Comparison of ENCODE assay signal across 11 cellular contexts in genomic region chr3:52028572-52028971, GRCh38. TPM values are rescaled to one million over a fixed set of nuclear protein-coding genes. Genes with fewer than 3 reads are reported as not detected.
DNase-seq lines count a peak whose midpoint lies in the region; ATAC-seq and TF ChIP-seq lines count a peak whose summit lies in the region.
"Had no signal": no experiment of that assay in that cellular context is flagged by ENCODE, and none has a peak within 500 bp of the region (broad histone marks: within the 10 kb centered on the region; RNA-seq: fewer than 3 reads in every experiment).

No MANE protein-coding gene starts in this region.

- CTCF ChIA-PET in HEK293 (lab: Yijun Ruan, JAX), result interaction anchor here (0.6 kb wide), 2 partner anchors 54 to 90 kb away, joined by 3 to 4 read pairs; no protein-coding TSS in a partner anchor

- no peak overlapping the region for H3K4me3 ChIP-seq in HEK293 (ENCODE audit: low read depth, low read length)
- H3K4me3 ChIP-seq: GM12878 had no signal

- H3K4me3 Mint-ChIP-seq in activated T-helper 1 cell treated with anti-CD3 and anti-CD28 coated beads, Interleukin-12 subunit alpha, Interleukin-12 subunit beta, Interleukin-2, Interleukin-4 antibody, amounts not matched to agents 30 ng/mL and 10 ng/mL and 1 ng/mL, durations not matched to agents 14 hours and 24 hours and 36 hours, result no peak overlapping the region
- H3K4me3 Mint-ChIP-seq: nephron had no signal

- no peak for ATAC-seq in HG02938 (IDR thresholded peaks at IDR 0.05; ENCODE audit: unreplicated experiment)
- ATAC-seq in HG02885 (IDR thresholded peaks at IDR 0.05; ENCODE audit: poor library complexity, unreplicated experiment), result no peak
- ATAC-seq in HG03139 (IDR thresholded peaks at IDR 0.05; ENCODE audit: unreplicated experiment), result no peak
- ATAC-seq: GM12878 had no signal

- TF ChIP-seq CTCF in HEK293 (tag by site-specific recombination; IDR thresholded peaks at IDR 0.05), result no peak

- intact Hi-C loops in activated T-helper 1 cell treated with anti-CD3 and anti-CD28 coated beads, Interleukin-12 subunit alpha, Interleukin-12 subunit beta, Interleukin-2, Interleukin-4 antibody, amounts not matched to agents 30 ng/mL and 10 ng/mL and 1 ng/mL, durations not matched to agents 14 hours and 24 hours and 36 hours (cut with micrococcal nuclease), result no loop called here

- H3K36me3 Mint-ChIP-seq in activated T-helper 1 cell treated with anti-CD3 and anti-CD28 coated beads, Interleukin-12 subunit alpha, Interleukin-12 subunit beta, Interleukin-2, Interleukin-4 antibody, amounts not matched to agents 30 ng/mL and 10 ng/mL and 1 ng/mL, durations not matched to agents 14 hours and 24 hours and 36 hours (ENCODE audit: low read depth), result no peaks in the 10 kb centered on the region

- H3K36me3 ChIP-seq in HEK293 (ENCODE audit: control insufficient read depth in 2 of 2, insufficient read depth in 1 of 2, low read length in 2 of 2), result no peaks in the 10 kb centered on the region

- no peak overlapping the region for H3K27ac Mint-ChIP-seq in activated T-helper 1 cell treated with anti-CD3 and anti-CD28 coated beads, Interleukin-12 subunit alpha, Interleukin-12 subunit beta, Interleukin-2, Interleukin-4 antibody, amounts not matched to agents 30 ng/mL and 10 ng/mL and 1 ng/mL, durations not matched to agents 14 hours and 24 hours and 36 hours
- H3K27ac Mint-ChIP-seq: nephron had no signal

- no peaks in the 10 kb centered on the region for H3K27me3 ChIP-seq in layer of hippocampus (ENCODE audit: control insufficient read depth, insufficient read depth, low read length)

- peaks cover 5% of the 10 kb centered on the region for H3K27me3 Mint-ChIP-seq in activated T-helper 1 cell treated with anti-CD3 and anti-CD28 coated beads, Interleukin-12 subunit alpha, Interleukin-12 subunit beta, Interleukin-2, Interleukin-4 antibody, amounts not matched to agents 30 ng/mL and 10 ng/mL and 1 ng/mL, durations not matched to agents 14 hours and 24 hours and 36 hours (ENCODE audit: insufficient read depth)

- peak; percentile 56 for DNase-seq in AG08396 (ENCODE audit: low spot score)
- no peak for DNase-seq in activated T-helper 1 cell treated with anti-CD3 and anti-CD28 coated beads, Interleukin-12 subunit alpha, Interleukin-12 subunit beta, Interleukin-2, Interleukin-4 antibody, amounts not matched to agents 30 ng/mL and 10 ng/mL and 1 ng/mL, durations not matched to agents 14 hours and 24 hours and 36 hours (ENCODE audit: low spot score)
- DNase-seq: NCI-H1417 treated with DMSO at 0.1 percent for 48 hours had no signal

- POLR2A ChIA-PET in HEK293 (lab: Yijun Ruan, JAX), result no interaction called here

- no peaks in the 10 kb centered on the region for H3K9me3 ChIP-seq in HEK293 (ENCODE audit: control insufficient read depth, insufficient read depth, low read depth, low read length)

- no peak overlapping the region for H3K27ac ChIP-seq in HEK293 (ENCODE audit: extremely low read depth, low read depth, low read length)
- H3K27ac ChIP-seq in cingulate gyrus (ENCODE audit: low read depth, low read length), result peak overlapping the region; percentile 94
- peak overlapping the region; percentile 83 for H3K27ac ChIP-seq in layer of hippocampus (ENCODE audit: low read depth, low read length)

- no peaks in the 10 kb centered on the region for H3K9me3 Mint-ChIP-seq in activated T-helper 1 cell treated with anti-CD3 and anti-CD28 coated beads, Interleukin-12 subunit alpha, Interleukin-12 subunit beta, Interleukin-2, Interleukin-4 antibody, amounts not matched to agents 30 ng/mL and 10 ng/mL and 1 ng/mL, durations not matched to agents 14 hours and 24 hours and 36 hours
- H3K9me3 Mint-ChIP-seq: nephron had no signal

- H3K4me1 ChIP-seq in HEK293 (ENCODE audit: control insufficient read depth, insufficient read depth, low read length), result no peaks in the 10 kb centered on the region

- H3K4me1 Mint-ChIP-seq in activated T-helper 1 cell treated with anti-CD3 and anti-CD28 coated beads, Interleukin-12 subunit alpha, Interleukin-12 subunit beta, Interleukin-2, Interleukin-4 antibody, amounts not matched to agents 30 ng/mL and 10 ng/mL and 1 ng/mL, durations not matched to agents 14 hours and 24 hours and 36 hours (ENCODE audit: low read depth), result no peaks in the 10 kb centered on the region

TF ChIP-seq in HEK293, 187 proteins besides CTCF, POLR2A, EP300 and RAD21:
- no peak for TF ChIP-seq ZNF169 (tag by site-specific recombination; IDR thresholded peaks at IDR 0.05)
- TF ChIP-seq ZNF701 (tag by site-specific recombination; IDR thresholded peaks at IDR 0.05), result no peak
- TF ChIP-seq ZFP69B (tag by site-specific recombination; IDR thresholded peaks at IDR 0.05), result no peak
- no peak for TF ChIP-seq INSM2 (tag by site-specific recombination; IDR thresholded peaks at IDR 0.05)
- TF ChIP-seq ZIC2 (tag by site-specific recombination; IDR thresholded peaks at IDR 0.05), result peak; percentile 26; the same call in 1 of the 2 replicates

RNA-seq across cellular contexts. Expression of gene DUSP7, which starts 27.8 kb away (rescaled TPM):
- total RNA-seq in activated T-helper 1 cell treated with anti-CD3 and anti-CD28 coated beads, Interleukin-12 subunit alpha, Interleukin-12 subunit beta, Interleukin-2, Interleukin-4 antibody, amounts not matched to agents 30 ng/mL and 10 ng/mL and 1 ng/mL, durations not matched to agents 14 hours and 24 hours and 36 hours, result 35.4 and 37.4 TPM in 2 replicates

RNA-seq across cellular contexts. Expression of gene RPL29, which starts 32.9 kb away (rescaled TPM):
- total RNA-seq in activated T-helper 1 cell treated with anti-CD3 and anti-CD28 coated beads, Interleukin-12 subunit alpha, Interleukin-12 subunit beta, Interleukin-2, Interleukin-4 antibody, amounts not matched to agents 30 ng/mL and 10 ng/mL and 1 ng/mL, durations not matched to agents 14 hours and 24 hours and 36 hours, result 1,590 and 1,596 TPM in 2 replicates

RNA-seq across cellular contexts. Expression of gene ACY1, which starts 45.2 kb away (rescaled TPM):
- total RNA-seq in activated T-helper 1 cell treated with anti-CD3 and anti-CD28 coated beads, Interleukin-12 subunit alpha, Interleukin-12 subunit beta, Interleukin-2, Interleukin-4 antibody, amounts not matched to agents 30 ng/mL and 10 ng/mL and 1 ng/mL, durations not matched to agents 14 hours and 24 hours and 36 hours, result 58.0 and 58.5 TPM in 2 replicates

RNA-seq across cellular contexts. Expression of gene ABHD14A, which starts 53.7 kb away (rescaled TPM):
- total RNA-seq in activated T-helper 1 cell treated with anti-CD3 and anti-CD28 coated beads, Interleukin-12 subunit alpha, Interleukin-12 subunit beta, Interleukin-2, Interleukin-4 antibody, amounts not matched to agents 30 ng/mL and 10 ng/mL and 1 ng/mL, durations not matched to agents 14 hours and 24 hours and 36 hours, result 12.8 and 13.3 TPM in 2 replicates

RNA-seq across cellular contexts. Expression of gene ABHD14B, which starts 54.7 kb away (rescaled TPM):
- total RNA-seq in activated T-helper 1 cell treated with anti-CD3 and anti-CD28 coated beads, Interleukin-12 subunit alpha, Interleukin-12 subunit beta, Interleukin-2, Interleukin-4 antibody, amounts not matched to agents 30 ng/mL and 10 ng/mL and 1 ng/mL, durations not matched to agents 14 hours and 24 hours and 36 hours, result 37.9 and 38.0 TPM in 2 replicates
